In genomic region chr3:36956155-36956554, GRCh38 we compare ENCODE assay signal across 17 cellular contexts. TPM values are rescaled to one million over a fixed set of nuclear protein-coding genes. Genes with fewer than 3 reads are reported as not detected.
A peak's percentile ranks its signal among the peaks of the same experiment; 100 is the strongest.
DNase-seq lines count a peak whose midpoint lies in the region; ATAC-seq and TF ChIP-seq lines count a peak whose summit lies in the region.
"Had no signal": no experiment of that assay in that cellular context is flagged by ENCODE, and none has a peak within 500 bp of the region (broad histone marks: within the 10 kb centered on the region; RNA-seq: fewer than 3 reads in every experiment).

No MANE protein-coding gene starts in this region.

- H3K79me2 ChIP-seq in SK-N-SH (ENCODE audit: insufficient read depth) (no peaks in the 10 kb centered on the region), Karpas-422 (ENCODE audit: low read length) (no peaks in the 10 kb centered on the region)

- peak; percentile 10 for ATAC-seq in stimulated activated naive CD8-positive, alpha-beta T cell treated with anti-CD3 and anti-CD28 coated beads, Interleukin-15, Interleukin-2, amounts not matched to agents 100 U/mL and 50 U/mL, for 24 hours
- ATAC-seq in stimulated activated naive CD8-positive, alpha-beta T cell treated with anti-CD3 and anti-CD28 coated beads, Interleukin-15, amount 100 ng/mL, for 72 hours, result no peak
- no peak for ATAC-seq in stimulated activated memory B cell treated with anti-CD40 and anti-IgM and Interleukin-4, amounts not matched to agents 10 μg/mL and 1 μg/mL and 100 μg/mL, for 72 hours
- no peak for ATAC-seq in GM18519 (IDR thresholded peaks at IDR 0.05; ENCODE audit: low FRiP score, unreplicated experiment)
- ATAC-seq: CD8-positive, alpha-beta T cell; GM12878 had no signal

- H3K9me3 ChIP-seq in SK-N-SH, result no peaks in the 10 kb centered on the region
- H3K9me3 ChIP-seq in Karpas-422 (ENCODE audit: low read length), result no peaks in the 10 kb centered on the region
- H3K9me3 ChIP-seq: BLaER1 treated with 17β-estradiol and CSF1 and Interleukin-3, amounts not matched to agents 10 nM and 100 nM had no signal

- no peak overlapping the region for H3K4me3 ChIP-seq in SK-N-SH (ENCODE audit: low read depth in 2 of 2, low read length in 1 of 2)
- H3K4me3 ChIP-seq in Karpas-422 (ENCODE audit: low read length), result no peak overlapping the region
- H3K4me3 ChIP-seq: BLaER1 treated with 17β-estradiol and CSF1 and Interleukin-3, amounts not matched to agents 10 nM and 100 nM; GM12878; GM23248 had no signal

- H3K36me3 Mint-ChIP-seq in stimulated activated memory B cell treated with anti-CD40 and anti-IgM and Interleukin-4, amounts not matched to agents 10 μg/mL and 1 μg/mL and 100 μg/mL, for 72 hours, result no peaks in the 10 kb centered on the region
- H3K36me3 Mint-ChIP-seq: CD8-positive, alpha-beta T cell had no signal

- H3K4me1 ChIP-seq in SK-N-SH (ENCODE audit: control insufficient read depth in 1 of 2, insufficient read depth in 2 of 2, low read depth in 1 of 2, low read length in 1 of 2), result peaks cover 12 to 29% of the 10 kb centered on the region in 2 experiments; a peak in 3 of 4 replicates
- H3K4me1 ChIP-seq in Karpas-422 (ENCODE audit: low read length), result peaks cover 15% of the 10 kb centered on the region

- H3K36me3 ChIP-seq in SK-N-SH (replicated peaks in 1 of 2; ENCODE audit: control insufficient read depth in 1 of 2, insufficient read depth in 2 of 2, low read length in 1 of 2) (no peaks in the 10 kb centered on the region), Karpas-422 (ENCODE audit: insufficient read depth, low read length) (no peaks in the 10 kb centered on the region)
- H3K36me3 ChIP-seq: BLaER1 treated with 17β-estradiol and CSF1 and Interleukin-3, amounts not matched to agents 10 nM and 100 nM had no signal

- H3K27ac ChIP-seq in SK-N-SH (ENCODE audit: low read depth in 2 of 2, low read length in 1 of 2) (no peak overlapping the region; a peak in 1 of 4 replicates), Karpas-422 (ENCODE audit: low read length) (no peak overlapping the region)
- H3K27ac ChIP-seq: GM23248 had no signal

- H3K9me2 ChIP-seq in SK-N-SH (no peaks in the 10 kb centered on the region), Karpas-422 (replicated peaks; ENCODE audit: insufficient read depth, low read length) (no peaks in the 10 kb centered on the region)

- no peak overlapping the region for H3K9ac ChIP-seq in SK-N-SH
- no peak overlapping the region for H3K9ac ChIP-seq in Karpas-422 (ENCODE audit: low read length)
- H3K9ac ChIP-seq: BLaER1 treated with 17β-estradiol and CSF1 and Interleukin-3, amounts not matched to agents 10 nM and 100 nM; GM23248 had no signal

- TF ChIP-seq CTCF in SK-N-SH (IDR thresholded peaks at IDR 0.05), result no peak

- no peaks in the 10 kb centered on the region for H4K20me1 ChIP-seq in SK-N-SH (ENCODE audit: insufficient read depth)
- H4K20me1 ChIP-seq in Karpas-422 (ENCODE audit: insufficient read depth, low read depth, low read length), result no peaks in the 10 kb centered on the region
- H4K20me1 ChIP-seq: BLaER1 treated with 17β-estradiol and CSF1 and Interleukin-3, amounts not matched to agents 10 nM and 100 nM had no signal

- 64% methylated on average over 3 of the region's 3 CpGs for WGBS in SK-N-SH (ENCODE audit: low lambda C conversion rate)

- no peaks in the 10 kb centered on the region for H3K27me3 Mint-ChIP-seq in stimulated activated naive CD8-positive, alpha-beta T cell treated with anti-CD3 and anti-CD28 coated beads, Interleukin-15, amount 100 ng/mL, for 72 hours
- H3K27me3 Mint-ChIP-seq in stimulated activated memory B cell treated with anti-CD40 and anti-IgM and Interleukin-4, amounts not matched to agents 10 μg/mL and 1 μg/mL and 100 μg/mL, for 72 hours, result no peaks in the 10 kb centered on the region
- H3K27me3 Mint-ChIP-seq: B cell had no signal

- H3K4me3 Mint-ChIP-seq in stimulated activated naive CD8-positive, alpha-beta T cell treated with anti-CD3 and anti-CD28 coated beads, Interleukin-15, amount 100 ng/mL, for 72 hours, result no peak overlapping the region
- H3K4me3 Mint-ChIP-seq in stimulated activated memory B cell treated with anti-CD40 and anti-IgM and Interleukin-4, amounts not matched to agents 10 μg/mL and 1 μg/mL and 100 μg/mL, for 72 hours, result no peak overlapping the region
- H3K4me3 Mint-ChIP-seq: B cell; CD8-positive, alpha-beta T cell had no signal

- no peak overlapping the region for H3K4me2 ChIP-seq in SK-N-SH
- no peak overlapping the region for H3K4me2 ChIP-seq in Karpas-422 (ENCODE audit: low read depth, low read length, poor library complexity, severe bottlenecking)
- H3K4me2 ChIP-seq: BLaER1 treated with 17β-estradiol and CSF1 and Interleukin-3, amounts not matched to agents 10 nM and 100 nM had no signal

- peaks cover 24% of the 10 kb centered on the region for H3K4me1 Mint-ChIP-seq in stimulated activated naive CD8-positive, alpha-beta T cell treated with anti-CD3 and anti-CD28 coated beads, Interleukin-15, amount 100 ng/mL, for 72 hours
- H3K4me1 Mint-ChIP-seq in stimulated activated memory B cell treated with anti-CD40 and anti-IgM and Interleukin-4, amounts not matched to agents 10 μg/mL and 1 μg/mL and 100 μg/mL, for 72 hours, result peaks cover 27% of the 10 kb centered on the region

- H2AFZ ChIP-seq in SK-N-SH (ENCODE audit: low read depth) (no peak overlapping the region), Karpas-422 (ENCODE audit: low read length) (no peak overlapping the region; the same call in 1 of the 2 replicates)
- H2AFZ ChIP-seq: GM23248 had no signal

- DNase-seq in stimulated activated naive CD8-positive, alpha-beta T cell treated with anti-CD3 and anti-CD28 coated beads, Interleukin-15, Interleukin-2, amounts not matched to agents 100 U/mL and 50 U/mL, for 24 hours, result no peak
- no peak for DNase-seq in stimulated activated naive CD8-positive, alpha-beta T cell treated with anti-CD3 and anti-CD28 coated beads, Interleukin-15, amount 100 ng/mL, for 72 hours
- DNase-seq in SK-N-SH (no peak), Karpas-422 (no peak)
- DNase-seq: CD8-positive, alpha-beta T cell; COR-L47; DMS 273 treated with DMSO at 0.1 percent for 48 hours; DMS53; DND-41; EL; GM23248; HCEC 1CT had no signal

- peak in 1 of 2 experiments; percentile 42; a peak in 1 of 4 replicates for TF ChIP-seq EP300 in SK-N-SH (IDR thresholded peaks at IDR 0.05; ENCODE audit: borderline replicate concordance in 1 of 2, low read depth in 1 of 2, low read length in 1 of 2)

- TF ChIP-seq RAD21 in SK-N-SH (IDR thresholded peaks at IDR 0.05; ENCODE audit: low read length), result no peak

- no peaks in the 10 kb centered on the region; the same call in 1 of the 2 replicates for H3K27me3 ChIP-seq in SK-N-SH (ENCODE audit: insufficient read depth)
- H3K27me3 ChIP-seq in Karpas-422 (ENCODE audit: low read length), result no peaks in the 10 kb centered on the region
- H3K27me3 ChIP-seq: BLaER1 treated with 17β-estradiol and CSF1 and Interleukin-3, amounts not matched to agents 10 nM and 100 nM had no signal

- POLR2A ChIA-PET in SK-N-SH (lab: Yijun Ruan, JAX), result no interaction called here

- H3K9me3 Mint-ChIP-seq in stimulated activated naive CD8-positive, alpha-beta T cell treated with anti-CD3 and anti-CD28 coated beads, Interleukin-15, amount 100 ng/mL, for 72 hours, result no peaks in the 10 kb centered on the region
- H3K9me3 Mint-ChIP-seq in stimulated activated memory B cell treated with anti-CD40 and anti-IgM and Interleukin-4, amounts not matched to agents 10 μg/mL and 1 μg/mL and 100 μg/mL, for 72 hours, result no peaks in the 10 kb centered on the region
- H3K9me3 Mint-ChIP-seq: CD8-positive, alpha-beta T cell had no signal

- H3F3A ChIP-seq in SK-N-SH (replicated peaks; ENCODE audit: insufficient read depth), result no peaks in the 10 kb centered on the region

- no peak overlapping the region for H3K27ac Mint-ChIP-seq in stimulated activated naive CD8-positive, alpha-beta T cell treated with anti-CD3 and anti-CD28 coated beads, Interleukin-15, amount 100 ng/mL, for 72 hours
- H3K27ac Mint-ChIP-seq in stimulated activated memory B cell treated with anti-CD40 and anti-IgM and Interleukin-4, amounts not matched to agents 10 μg/mL and 1 μg/mL and 100 μg/mL, for 72 hours, result peak overlapping the region; percentile 12
- H3K27ac Mint-ChIP-seq: CD8-positive, alpha-beta T cell had no signal

- CTCF ChIA-PET in SK-N-SH (lab: Yijun Ruan, JAX), result interaction anchor here (0.6 to 7.8 kb wide), 9 partner anchors 12 to 227 kb away, joined by 3 to 55 read pairs (median 19); partner anchors contain the start of genes EPM2AIP1 and MLH1

TF ChIP-seq in SK-N-SH, 30 proteins besides CTCF, POLR2A, EP300 and RAD21 (continues in another document):
- TF ChIP-seq GATA2 (CRISPR knock-in tag; IDR thresholded peaks at IDR 0.05) (peak; percentile 84), CHD2 (IDR thresholded peaks at IDR 0.05; ENCODE audit: low read length, partially characterized antibody) (peak; percentile 52), MXI1 (IDR thresholded peaks at IDR 0.05; ENCODE audit: low read depth, low read length) (peak; percentile 37; the same call in 1 of the 2 replicates), SMC3 (IDR thresholded peaks at IDR 0.05; ENCODE audit: low read depth, low read length) (no peak), RCOR1 (IDR thresholded peaks at IDR 0.05; ENCODE audit: low read length) (peak; percentile 49; the same call in 1 of the 2 replicates)
- TF ChIP-seq, protein P1, sequence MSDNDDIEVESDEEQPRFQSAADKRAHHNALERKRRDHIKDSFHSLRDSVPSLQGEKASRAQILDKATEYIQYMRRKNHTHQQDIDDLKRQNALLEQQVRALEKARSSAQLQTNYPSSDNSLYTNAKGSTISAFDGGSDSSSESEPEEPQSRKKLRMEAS (IDR thresholded peaks at IDR 0.05; ENCODE audit: low read depth), result no peak

RNA-seq across cellular contexts. Expression of gene TRANK1, which starts 11.3 kb away (rescaled TPM):
- 0.16 and 0.39 TPM in 2 replicates for polyA plus RNA-seq in SK-N-SH (2012; rRNA removed)
- polyA plus RNA-seq in SK-N-SH (2012; cell fraction: cytosol; rRNA removed), result 0.05 and 0.06 TPM in 2 replicates
- polyA plus RNA-seq in SK-N-SH (2012; cell fraction: nucleus; rRNA removed), result 1.1 and 1.4 TPM in 2 replicates
- total RNA-seq in Karpas-422 (2014; rRNA removed; shearing (Covaris generic); ENCODE audit: low replicate concordance), result 83.4 and 123 TPM in 2 replicates

RNA-seq across cellular contexts. Expression of gene EPM2AIP1, which starts 36.8 kb away (rescaled TPM):
- 4.7 and 6.5 TPM in 2 replicates for polyA plus RNA-seq in SK-N-SH (2012; rRNA removed)
- 5.2 and 5.7 TPM in 2 replicates for polyA plus RNA-seq in SK-N-SH (2012; cell fraction: cytosol; rRNA removed)
- 7.8 and 14.2 TPM in 2 replicates for polyA plus RNA-seq in SK-N-SH (2012; cell fraction: nucleus; rRNA removed)
- 20.7 and 27.5 TPM in 2 replicates for total RNA-seq in Karpas-422 (2014; rRNA removed; shearing (Covaris generic); ENCODE audit: low replicate concordance)

RNA-seq across cellular contexts. Expression of gene MLH1, which starts 37.2 kb away (rescaled TPM):
- polyA plus RNA-seq in SK-N-SH (2012; rRNA removed), result 24.0 and 30.2 TPM in 2 replicates
- polyA plus RNA-seq in SK-N-SH (2012; cell fraction: cytosol; rRNA removed), result 29.9 and 30.0 TPM in 2 replicates
- 22.7 and 23.9 TPM in 2 replicates for polyA plus RNA-seq in SK-N-SH (2012; cell fraction: nucleus; rRNA removed)
- 47.8 and 61.4 TPM in 2 replicates for total RNA-seq in Karpas-422 (2014; rRNA removed; shearing (Covaris generic); ENCODE audit: low replicate concordance)
